Comparison of ENCODE assay signal across 1 cellular context in the genomic region with DNA sequence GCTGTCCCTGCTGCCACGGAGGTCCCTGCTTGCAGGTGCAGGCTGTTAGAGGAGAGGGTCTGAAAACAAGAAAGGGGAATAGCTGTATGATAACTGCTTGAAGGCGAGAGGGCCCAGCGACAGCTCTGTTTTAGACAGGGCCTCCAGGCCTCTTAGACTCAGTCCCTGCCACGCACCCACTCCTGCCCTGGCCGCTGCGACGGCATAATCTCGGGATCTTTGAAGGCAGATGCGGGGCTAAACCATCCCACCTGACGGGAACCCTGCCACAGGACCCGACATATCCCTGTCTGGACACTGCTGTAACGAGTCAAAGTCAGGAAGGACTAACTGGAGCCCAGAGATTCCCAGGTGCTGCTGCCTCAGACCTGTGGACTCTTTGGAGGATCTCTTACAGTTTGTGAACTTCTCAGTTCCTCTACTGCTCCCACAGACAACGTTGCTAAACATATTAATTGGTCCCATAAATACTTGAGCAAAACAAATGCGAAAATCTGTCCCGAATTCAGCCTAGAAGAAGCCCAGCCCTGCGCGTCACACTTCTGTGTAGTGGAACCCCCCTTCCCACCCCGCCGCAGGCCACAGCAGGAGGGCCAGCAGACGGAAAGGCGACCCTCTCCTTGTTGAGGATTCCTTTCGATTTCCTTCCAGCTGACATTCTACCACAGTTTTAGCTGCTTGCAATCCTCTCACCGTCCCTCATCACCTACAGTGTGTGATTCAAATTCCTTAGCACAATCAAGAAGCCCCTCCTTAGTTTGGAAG.
TF ChIP-seq lines count a peak whose summit lies in the region.

No MANE protein-coding gene starts in this region.

TF ChIP-seq in liver, 16 proteins besides CTCF, POLR2A, EP300 and RAD21 (continued from another document):
- TF ChIP-seq, protein P1, sequence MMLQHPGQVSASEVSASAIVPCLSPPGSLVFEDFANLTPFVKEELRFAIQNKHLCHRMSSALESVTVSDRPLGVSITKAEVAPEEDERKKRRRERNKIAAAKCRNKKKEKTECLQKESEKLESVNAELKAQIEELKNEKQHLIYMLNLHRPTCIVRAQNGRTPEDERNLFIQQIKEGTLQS (IDR thresholded peaks at IDR 0.05) = no peak
- TF ChIP-seq EGR1 (IDR thresholded peaks at IDR 0.05; ENCODE audit: low read depth in 2 of 2) = no peak
